ENCODE assay signal across 9 cellular contexts in genomic region chr10:99975942-99976809, GRCh38. TPM values are rescaled to one million over a fixed set of nuclear protein-coding genes. Genes with fewer than 3 reads are reported as not detected.
A peak's percentile ranks its signal among the peaks of the same experiment; 100 is the strongest.
DNase-seq lines count a peak whose midpoint lies in the region; ATAC-seq, FAIRE-seq and TF ChIP-seq lines count a peak whose summit lies in the region.
"Had no signal": no experiment of that assay in that cellular context is flagged by ENCODE, and none has a peak within 500 bp of the region (broad histone marks: within the 10 kb centered on the region; RNA-seq: fewer than 3 reads in every experiment).

No MANE protein-coding gene starts in this region.

- no peak for TF ChIP-seq CTCF in endothelial cell of umbilical vein (IDR thresholded peaks at IDR 0.05; ENCODE audit: extremely low read depth in 1 of 2, insufficient read depth in 1 of 2, low read depth in 1 of 2, low read length in 2 of 2)
- TF ChIP-seq CTCF in osteocyte (IDR thresholded peaks at IDR 0.05): no peak

- peaks cover 0 to 3% of the 10 kb centered on the region in 2 experiments for H3K36me3 ChIP-seq in endothelial cell of umbilical vein (ENCODE audit: control insufficient read depth in 2 of 2, extremely low read depth in 1 of 2, insufficient read depth in 2 of 2, low read length in 2 of 2)

- peak; percentile 65 for DNase-seq in DMS 273 treated with DMSO at 0.1 percent for 48 hours (lab: John Stamatoyannopoulos, UW)
- DNase-seq in NCI-H446 (lab: John Stamatoyannopoulos, UW): peak; percentile 7 to 41
- peak; percentile 58 for DNase-seq in endothelial cell of umbilical vein (ENCODE audit: low read depth, low spot score)
- DNase-seq in osteocyte (ENCODE audit: extremely low spot score, unreplicated experiment): no peak
- DNase-seq in NCI-H187 (lab: John Stamatoyannopoulos, UW): no peak
- DNase-seq in NCI-H2227 treated with DMSO at 0.1 percent for 48 hours (lab: John Stamatoyannopoulos, UW): no peak
- no peak for DNase-seq in activated T-cell treated with anti-CD3 and anti-CD28 coated beads, Interleukin-2, amount 50 U/mL, for 24 hours
- DNase-seq: activated CD4-positive, alpha-beta T cell treated with anti-CD3 and anti-CD28 coated beads for 48 hours had no signal

- no peak for ATAC-seq in GM21515 (IDR thresholded peaks at IDR 0.05; ENCODE audit: unreplicated experiment)

- no peak overlapping the region for H2AFZ ChIP-seq in endothelial cell of umbilical vein (ENCODE audit: low read depth, low read length)

- H3K27ac ChIP-seq in endothelial cell of umbilical vein (ENCODE audit: insufficient read depth, low read depth, low read length): peak overlapping the region; percentile 69

- CTCF ChIA-PET in endothelial cell of umbilical vein (lab: Charles Lee): interaction anchor here (0.7 to 3.9 kb wide), 9 partner anchors 10 to 70 kb away, joined by 3 to 27 read pairs (median 3); partner anchors contain the start of gene DNMBP

- H3K79me2 ChIP-seq in endothelial cell of umbilical vein (ENCODE audit: control insufficient read depth, insufficient read depth, low read length): peaks cover 97% of the 10 kb centered on the region

- no peaks in the 10 kb centered on the region for H3K9me3 ChIP-seq in endothelial cell of umbilical vein (replicated peaks; ENCODE audit: control insufficient read depth, insufficient read depth, low read length)

- TSS peak; percentile 78 for BruUV-seq in endothelial cell of umbilical vein (replicated peaks; lab: Mats Ljungman, UMichigan)

- peak overlapping the region; percentile 50 for H3K4me2 ChIP-seq in endothelial cell of umbilical vein (ENCODE audit: insufficient read depth, low read length)

- TF ChIP-seq POLR2A in endothelial cell of umbilical vein (IDR thresholded peaks at IDR 0.05; ENCODE audit: low read depth, low read length): no peak

- POLR2A ChIA-PET in endothelial cell of umbilical vein (lab: Charles Lee): interaction anchor here (1.0 to 1.3 kb wide), 2 partner anchors 10 to 48 kb away, joined by 3 read pairs; no protein-coding TSS in a partner anchor

- H3K9me3 Mint-ChIP-seq in osteocyte (ENCODE audit: unreplicated experiment): no peaks in the 10 kb centered on the region
- H3K9me3 Mint-ChIP-seq in activated T-cell treated with anti-CD3 and anti-CD28 coated beads, Interleukin-2, amount 50 U/mL, for 24 hours: no peaks in the 10 kb centered on the region

- FAIRE-seq in endothelial cell of umbilical vein (lab: Jason Lieb, UNC): no peak

- intact Hi-C loops in endothelial cell of umbilical vein (cut with micrococcal nuclease): no loop called here

- no peaks in the 10 kb centered on the region for H4K20me1 ChIP-seq in endothelial cell of umbilical vein (replicated peaks; ENCODE audit: control insufficient read depth, extremely low read depth, insufficient read depth, low read length)

- H3K4me3 Mint-ChIP-seq in osteocyte (ENCODE audit: unreplicated experiment): peak overlapping the region; percentile 58
- no peak overlapping the region for H3K4me3 Mint-ChIP-seq in activated T-cell treated with anti-CD3 and anti-CD28 coated beads, Interleukin-2, amount 50 U/mL, for 24 hours

- peak overlapping the region; percentile 60 for H3K9ac ChIP-seq in endothelial cell of umbilical vein (replicated peaks; ENCODE audit: extremely low read depth, insufficient read depth, low read length)

- no peaks in the 10 kb centered on the region for H3K9me1 ChIP-seq in endothelial cell of umbilical vein (replicated peaks; ENCODE audit: control insufficient read depth, extremely low read depth, insufficient read depth, low read length)

- dilution Hi-C loops in endothelial cell of umbilical vein (cut with MboI; ENCODE audit: extremely low pct_ligation_motif_present, low sequenced_read_pairs): no loop called here

- peaks cover 4% of the 10 kb centered on the region for H3K36me3 Mint-ChIP-seq in osteocyte (ENCODE audit: unreplicated experiment)
- peaks cover under 1% of the 10 kb centered on the region for H3K36me3 Mint-ChIP-seq in activated T-cell treated with anti-CD3 and anti-CD28 coated beads, Interleukin-2, amount 50 U/mL, for 24 hours (ENCODE audit: low read depth)

- H3K27me3 Mint-ChIP-seq in osteocyte (ENCODE audit: unreplicated experiment): no peaks in the 10 kb centered on the region
- no peaks in the 10 kb centered on the region for H3K27me3 Mint-ChIP-seq in activated T-cell treated with anti-CD3 and anti-CD28 coated beads, Interleukin-2, amount 50 U/mL, for 24 hours

- H3K4me3 ChIP-seq in endothelial cell of umbilical vein (replicated peaks in 1 of 3; ENCODE audit: insufficient read depth in 1 of 3, low read depth in 1 of 3, low read length in 3 of 3): peak overlapping the region in 1 of 3 experiments; percentile 12

- no peaks in the 10 kb centered on the region for H3K27me3 ChIP-seq in endothelial cell of umbilical vein (ENCODE audit: control insufficient read depth in 2 of 2, insufficient read depth in 2 of 2, low read length in 2 of 2)

- H3K4me1 ChIP-seq in endothelial cell of umbilical vein (ENCODE audit: control insufficient read depth, extremely low read depth, insufficient read depth, low read length): peaks cover 50% of the 10 kb centered on the region

- peaks cover 50% of the 10 kb centered on the region for H3K4me1 Mint-ChIP-seq in osteocyte (ENCODE audit: unreplicated experiment)
- H3K4me1 Mint-ChIP-seq in activated T-cell treated with anti-CD3 and anti-CD28 coated beads, Interleukin-2, amount 50 U/mL, for 24 hours (ENCODE audit: low read depth): no peaks in the 10 kb centered on the region

- peak overlapping the region; percentile 96 for H3K27ac Mint-ChIP-seq in osteocyte (ENCODE audit: unreplicated experiment)
- H3K27ac Mint-ChIP-seq in activated T-cell treated with anti-CD3 and anti-CD28 coated beads, Interleukin-2, amount 50 U/mL, for 24 hours: no peak overlapping the region

TF ChIP-seq in endothelial cell of umbilical vein, 7 proteins besides CTCF, POLR2A, EP300 and RAD21:
- no peak for TF ChIP-seq MYC (IDR thresholded peaks at IDR 0.05; ENCODE audit: low read depth, low read length)
- TF ChIP-seq EZH2 (IDR thresholded peaks at IDR 0.05; ENCODE audit: borderline replicate concordance, low read depth, low read length, severe bottlenecking): no peak
- no peak for TF ChIP-seq GATA2 (IDR thresholded peaks at IDR 0.05; ENCODE audit: insufficient read depth, insufficient read length, low read depth, low read length)
- no peak for TF ChIP-seq POLR2AphosphoS5 (IDR thresholded peaks at IDR 0.05; ENCODE audit: insufficient read depth, low read depth, low read length)
- TF ChIP-seq MAX (IDR thresholded peaks at IDR 0.05; ENCODE audit: insufficient read depth, insufficient read length): no peak
- no peak for TF ChIP-seq JUN (IDR thresholded peaks at IDR 0.05; ENCODE audit: borderline replicate concordance, insufficient read depth, insufficient read length, low read depth)
- no peak for TF ChIP-seq FOS (IDR thresholded peaks at IDR 0.05; ENCODE audit: borderline replicate concordance, insufficient read depth, low read length)

RNA-seq across cellular contexts. Expression of gene DNMBP, which starts 33.6 kb away (rescaled TPM):
- total RNA-seq in endothelial cell of umbilical vein (53.4 and 56.1 TPM in 2 replicates), osteocyte (16.2 and 17.5 TPM in 2 replicates)
- polyA plus RNA-seq in endothelial cell of umbilical vein: 28.0 and 32.0 TPM in 2 replicates
- polyA plus RNA-seq in endothelial cell of umbilical vein (2011; cell fraction: cytosol; rRNA removed): 38.1 and 46.2 TPM in 2 replicates
- 99.9 and 110 TPM in 2 replicates for polyA plus RNA-seq in endothelial cell of umbilical vein (2011; cell fraction: nucleus; rRNA removed)
- polyA plus RNA-seq in endothelial cell of umbilical vein (2012): 32.2 and 38.9 TPM in 2 replicates
- polyA minus RNA-seq in endothelial cell of umbilical vein: 45.9 and 49.5 TPM in 2 replicates
- 5.4 TPM for polyA minus RNA-seq in endothelial cell of umbilical vein (2011; cell fraction: cytosol; rRNA and poly(A)+ RNA removed)
- polyA minus RNA-seq in endothelial cell of umbilical vein (2011; cell fraction: nucleus; rRNA and poly(A)+ RNA removed): 72.5 and 97.0 TPM in 2 replicates

Comparison
In these comparisons a context has a peak if more than half of its experiments do, and no peak if none do; other contexts are left out.
1. DNase-seq: peak in DMS 273 treated with DMSO at 0.1 percent for 48 hours (single experiment), NCI-H446 (2 of 2) and endothelial cell of umbilical vein (single experiment); none in osteocyte (single experiment), NCI-H187 (0 of 2), NCI-H2227 treated with DMSO at 0.1 percent for 48 hours (single experiment) and activated T-cell treated with anti-CD3 and anti-CD28 coated beads, Interleukin-2, amount 50 U/mL, for 24 hours (single experiment).